ENCODE assay signal across 19 cellular contexts in genomic region chr2:226531061-226531460, GRCh38.
DNase-seq lines count a peak whose midpoint lies in the region; ATAC-seq, FAIRE-seq and TF ChIP-seq lines count a peak whose summit lies in the region.
"Had no signal": no experiment of that assay in that cellular context is flagged by ENCODE, and none has a peak within 500 bp of the region (broad histone marks: within the 10 kb centered on the region; RNA-seq: fewer than 3 reads in every experiment).

No MANE protein-coding gene starts in this region.

- no peaks in the 10 kb centered on the region for H3K9me3 ChIP-seq in HepG2 (ENCODE audit: low read length)
- H3K9me3 ChIP-seq in right lobe of liver = no peaks in the 10 kb centered on the region
- H3K9me3 ChIP-seq: A549, BLaER1, HAP-1 had no signal

- H3K4me3 Mint-ChIP-seq in naive thymus-derived CD8-positive, alpha-beta T cell = no peak overlapping the region
- H3K4me3 Mint-ChIP-seq: CD14-positive monocyte; CD4-positive, alpha-beta memory T cell; IgD-negative memory B cell had no signal

- H3K4me2 ChIP-seq in HepG2 (ENCODE audit: low read depth, low read length) = no peak overlapping the region
- H3K4me2 ChIP-seq: A549, BLaER1 had no signal

- H3K4me3 ChIP-seq in HepG2 (replicated peaks in 1 of 3; ENCODE audit: insufficient read depth in 1 of 3, low read depth in 2 of 3, low read length in 3 of 3) (no peak overlapping the region), right lobe of liver (no peak overlapping the region), lower leg skin (ENCODE audit: low read depth, poor library complexity, severe bottlenecking) (no peak overlapping the region)
- H3K4me3 ChIP-seq: A549, BLaER1, GM12878, HAP-1 had no signal

- intact Hi-C loops in HepG2 (cut with micrococcal nuclease; ENCODE audit: unreplicated experiment) (no loop called here), right lobe of liver (cut with DNase I) (no loop called here), lower leg skin (cut with DNase I; ENCODE audit: low total_unique reads) (no loop called here)

- 79% methylated on average over 6 of the region's 6 CpGs for WGBS in HepG2 (ENCODE audit: low lambda C conversion rate)
- WGBS in right lobe of liver (ENCODE audit: insufficient coverage, low coverage, low lambda C conversion rate, missing lambda C conversion rate) = 90% methylated on average over 6 of the region's 6 CpGs
- 82 to 83% methylated on average over 6 of the region's 6 CpGs for WGBS in lower leg skin, 2 donors

- peaks cover 0 to 2% (median 0%) of the 10 kb centered on the region in 5 donors for H3K27me3 Mint-ChIP-seq in naive thymus-derived CD8-positive, alpha-beta T cell
- H3K27me3 Mint-ChIP-seq: IgD-negative memory B cell had no signal

- CTCF ChIA-PET in HepG2 (lab: Yijun Ruan, JAX; ENCODE audit: low intra/inter-chr PET ratio, low total read pairs) = no interaction called here

- ATAC-seq in HepG2 = no peak
- no peak for ATAC-seq in right lobe of liver
- ATAC-seq in naive thymus-derived CD8-positive, alpha-beta T cell = no peak
- ATAC-seq: A549, GM12878 had no signal

- no peaks in the 10 kb centered on the region for H3K36me3 ChIP-seq in HepG2 (replicated peaks in 1 of 2; ENCODE audit: control insufficient read depth in 1 of 2, insufficient read depth in 2 of 2, low read length in 2 of 2)
- no peaks in the 10 kb centered on the region for H3K36me3 ChIP-seq in right lobe of liver
- H3K36me3 ChIP-seq: BLaER1, HAP-1 had no signal

- TF ChIP-seq POLR2A in HepG2 (IDR thresholded peaks at IDR 0.05; ENCODE audit: insufficient read depth in 1 of 2, low read depth in 2 of 2, low read length in 2 of 2) = no peak
- TF ChIP-seq POLR2A in right lobe of liver (IDR thresholded peaks at IDR 0.05) = no peak
- TF ChIP-seq POLR2A in lower leg skin (IDR thresholded peaks at IDR 0.05) = no peak

- H2AFZ ChIP-seq in HepG2 (ENCODE audit: low read length) = no peak overlapping the region

- H3K9me3 Mint-ChIP-seq in naive thymus-derived CD8-positive, alpha-beta T cell = peaks cover 0 to 4% (median 0%) of the 10 kb centered on the region in 9 donors
- H3K9me3 Mint-ChIP-seq: CD4-positive, alpha-beta memory T cell; IgD-negative memory B cell had no signal

- TF ChIP-seq RAD21 in HepG2 (CRISPR knock-in tag; IDR thresholded peaks at IDR 0.05) = no peak

- no peaks in the 10 kb centered on the region for H4K20me1 ChIP-seq in HepG2 (ENCODE audit: insufficient read depth, low read length)
- H4K20me1 ChIP-seq: BLaER1 had no signal

- no peaks in the 10 kb centered on the region for H3K4me1 Mint-ChIP-seq in naive thymus-derived CD8-positive, alpha-beta T cell
- H3K4me1 Mint-ChIP-seq: CD14-positive monocyte; CD4-positive, alpha-beta memory T cell; IgD-negative memory B cell had no signal

- H3K27ac ChIP-seq in HepG2 (ENCODE audit: extremely low read length, insufficient read depth, low read length) (no peak overlapping the region), right lobe of liver (no peak overlapping the region)
- H3K27ac ChIP-seq: 22Rv1, BLaER1, HL-60 had no signal

- H3K79me2 ChIP-seq in HepG2 (ENCODE audit: insufficient read depth, low read length) = no peaks in the 10 kb centered on the region

- H3K27me3 ChIP-seq in HepG2 (ENCODE audit: control insufficient read depth in 1 of 2, insufficient read depth in 2 of 2, low read length in 2 of 2) (no peaks in the 10 kb centered on the region), right lobe of liver (no peaks in the 10 kb centered on the region)
- H3K27me3 ChIP-seq: BLaER1 had no signal

- no peak overlapping the region for H3K9ac ChIP-seq in HepG2 (ENCODE audit: insufficient read depth, low read depth, low read length)
- H3K9ac ChIP-seq: BLaER1 had no signal

- TF ChIP-seq CTCF in HepG2 (CRISPR knock-in tag; IDR thresholded peaks at IDR 0.05) (no peak), right lobe of liver (IDR thresholded peaks at IDR 0.05) (no peak), lower leg skin (IDR thresholded peaks at IDR 0.05) (no peak)

- TF ChIP-seq EP300 in HepG2 (IDR thresholded peaks at IDR 0.05; ENCODE audit: low read depth in 2 of 2, low read length in 2 of 2) (no peak), HepG2 (CRISPR knock-in tag; IDR thresholded peaks at IDR 0.05; ENCODE audit: borderline replicate concordance) (no peak)

- no peaks in the 10 kb centered on the region for H3K36me3 Mint-ChIP-seq in naive thymus-derived CD8-positive, alpha-beta T cell
- H3K36me3 Mint-ChIP-seq: CD14-positive monocyte; CD4-positive, alpha-beta memory T cell; IgD-negative memory B cell had no signal

- H3K4me1 ChIP-seq in HepG2 (ENCODE audit: insufficient read depth, low read length) = no peaks in the 10 kb centered on the region
- peaks cover 0 to 4% (median 0%) of the 10 kb centered on the region in 4 donors for H3K4me1 ChIP-seq in right lobe of liver
- H3K4me1 ChIP-seq: A549, HAP-1 had no signal

- POLR2A ChIA-PET in HepG2 (lab: Yijun Ruan, JAX) = no interaction called here
- POLR2A ChIA-PET in naive thymus-derived CD8-positive, alpha-beta T cell (lab: Charles Lee) = no interaction called here

- no peak overlapping the region for H3K27ac Mint-ChIP-seq in naive thymus-derived CD8-positive, alpha-beta T cell
- H3K27ac Mint-ChIP-seq: CD14-positive monocyte; CD4-positive, alpha-beta memory T cell; IgD-negative memory B cell had no signal

- BruUV-seq in HepG2 (replicated peaks; lab: Mats Ljungman, UMichigan) = no TSS peak

- DNase-seq in HepG2 (ENCODE audit: low spot score) (no peak), right lobe of liver (no peak), OCI-M1 (lab: John Stamatoyannopoulos, UW) (peak; percentile 11), fibroblast of the conjunctiva (ENCODE audit: low read depth) (peak; percentile 41), NCI-H2107 treated with DMSO at 0.1 percent for 48 hours (lab: John Stamatoyannopoulos, UW; ENCODE audit: unreplicated experiment) (no peak), lower leg skin (ENCODE audit: low spot score in 2 of 2) (no peak)
- no peak for DNase-seq in naive thymus-derived CD8-positive, alpha-beta T cell
- DNase-seq: CD4-positive, alpha-beta memory T cell; DMS153; DMS79; GF-D8 had no signal

- FAIRE-seq in HepG2 (lab: Jason Lieb, UNC) = no peak
- FAIRE-seq: A549, GM12878 had no signal

- in situ Hi-C loops in HepG2 (cut with HindIII; ENCODE audit: extremely low pct_ligation_motif_present, low pct_unique_long_range_greater_than_20kb) = no loop called here

TF ChIP-seq in HepG2, 621 proteins besides CTCF, POLR2A, EP300 and RAD21 (continues in another document):
- TF ChIP-seq SNAPC5 (CRISPR knock-in tag; IDR thresholded peaks at IDR 0.05; ENCODE audit: borderline replicate concordance) (no peak), ELF4 (CRISPR knock-in tag; IDR thresholded peaks at IDR 0.05; ENCODE audit: borderline replicate concordance) (no peak), SRSF9 (IDR thresholded peaks at IDR 0.05; ENCODE audit: borderline replicate concordance, insufficient read depth, low read depth, low read length, poor library complexity, severe bottlenecking) (no peak), MAFK (conservative IDR thresholded peaks at IDR 0.05 in 1 of 2, IDR thresholded peaks at IDR 0.05 in 1 of 2; ENCODE audit: low read length in 2 of 2) (0 out of 4 replicates have a peak, but pooled peaks have one; percentile 3 to 23), NFE2 (CRISPR knock-in tag; IDR thresholded peaks at IDR 0.05) (no peak), EHMT2 (IDR thresholded peaks at IDR 0.05; ENCODE audit: borderline replicate concordance, low read depth, low read length) (no peak), MEIS2 (CRISPR knock-in tag; IDR thresholded peaks at IDR 0.05) (no peak), WIZ (CRISPR knock-in tag; IDR thresholded peaks at IDR 0.05) (no peak), ATF4 (CRISPR knock-in tag; IDR thresholded peaks at IDR 0.05) (peak in 1 of 2 experiments; percentile 21; a peak in 1 of 4 replicates), NR2F6 (IDR thresholded peaks at IDR 0.05) (no peak), NR2F6 (CRISPR knock-in tag; IDR thresholded peaks at IDR 0.05) (no peak), SP140L (CRISPR knock-in tag; IDR thresholded peaks at IDR 0.05; ENCODE audit: borderline replicate concordance) (no peak), CEBPB (IDR thresholded peaks at IDR 0.05; ENCODE audit: borderline replicate concordance, low read depth, low read length) (no peak; the same call in 1 of the 2 replicates), HNRNPH1 (optimal IDR thresholded peaks at IDR 0.05; ENCODE audit: low read depth, low read length) (no peak), MEF2D (CRISPR knock-in tag; IDR thresholded peaks at IDR 0.05) (no peak), GRHL1 (CRISPR knock-in tag; conservative IDR thresholded peaks at IDR 0.05) (no peak), ISX (CRISPR knock-in tag; conservative IDR thresholded peaks at IDR 0.05) (no peak)

Comparison
In these comparisons a context has a peak if more than half of its experiments do, and no peak if none do; other contexts are left out.
1. DNase-seq: peak in OCI-M1 (single experiment) and fibroblast of the conjunctiva (single experiment); none in HepG2 (single experiment), right lobe of liver (0 of 3), NCI-H2107 treated with DMSO at 0.1 percent for 48 hours (single experiment), naive thymus-derived CD8-positive, alpha-beta T cell (0 of 10) and lower leg skin (0 of 2).